ENCODE assay signal across 9 cellular contexts in the genomic region with DNA sequence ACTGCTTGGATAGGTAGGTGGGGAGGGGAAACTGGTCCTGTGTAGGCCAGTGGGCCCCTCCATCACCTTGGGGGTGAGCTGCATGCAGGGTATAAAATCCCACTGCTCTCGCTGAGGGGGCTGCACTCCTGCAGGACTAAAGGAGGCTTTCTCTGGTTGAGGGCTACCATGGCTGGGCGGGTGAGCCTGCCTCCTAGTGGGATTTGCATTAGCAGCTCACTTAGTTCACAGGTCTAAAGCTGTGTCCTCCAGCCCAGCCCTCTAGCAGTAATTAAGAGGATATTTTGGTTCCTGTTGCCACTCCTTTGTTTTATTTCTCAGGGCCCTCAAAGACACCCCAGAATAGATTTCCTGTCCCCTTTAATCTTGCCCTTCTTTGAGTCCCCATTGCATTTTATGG. TPM values are rescaled to one million over a fixed set of nuclear protein-coding genes. Genes with fewer than 3 reads are reported as not detected.
DNase-seq lines count a peak whose midpoint lies in the region; ATAC-seq, FAIRE-seq and TF ChIP-seq lines count a peak whose summit lies in the region.
"Had no signal": no experiment of that assay in that cellular context is flagged by ENCODE, and none has a peak within 500 bp of the region (broad histone marks: within the 10 kb centered on the region; RNA-seq: fewer than 3 reads in every experiment).

No MANE protein-coding gene starts in this region.

- WGBS in esophagus squamous epithelium, 2 donors, result 60 to 81% methylated on average over 1 to 2 of the region's 2 CpGs
- 90 to 94% methylated on average over 2 of the region's 2 CpGs for WGBS in pancreas, 2 donors

- no peak overlapping the region for H3K4me3 Mint-ChIP-seq in activated naive CD4-positive, alpha-beta T cell treated with anti-CD3 and anti-CD28 coated beads for 36 hours

- no peak for TF ChIP-seq POLR2A in esophagus squamous epithelium (IDR thresholded peaks at IDR 0.05)

- peak overlapping the region; percentile 66 for H3K27ac ChIP-seq in RWPE2 (ENCODE audit: poor library complexity, severe bottlenecking)
- peak overlapping the region in 3 of 4 donors; percentile 66 to 86 (median 67) for H3K27ac ChIP-seq in esophagus squamous epithelium
- peak overlapping the region; percentile 55 for H3K27ac ChIP-seq in subcutaneous abdominal adipose tissue (ENCODE audit: low read depth, low read length)
- peak overlapping the region in 2 of 4 donors; percentile 68 to 69 for H3K27ac ChIP-seq in pancreas

- H3K36me3 ChIP-seq in RWPE2 (ENCODE audit: low read depth) (no peaks in the 10 kb centered on the region), esophagus squamous epithelium (peaks cover 0 to 33% (median 0%) of the 10 kb centered on the region in 3 donors), subcutaneous abdominal adipose tissue (ENCODE audit: control insufficient read depth in 5 of 5, insufficient read depth in 5 of 5, low read length in 5 of 5) (peaks cover 0 to 12% (median 4%) of the 10 kb centered on the region in 5 donors), pancreas (no peaks in the 10 kb centered on the region)

- peak overlapping the region; percentile 88 for H3K27ac Mint-ChIP-seq in activated naive CD4-positive, alpha-beta T cell treated with anti-CD3 and anti-CD28 coated beads for 36 hours

- no peaks in the 10 kb centered on the region for H3K9me3 ChIP-seq in RWPE2 (ENCODE audit: severe bottlenecking)
- no peaks in the 10 kb centered on the region for H3K9me3 ChIP-seq in esophagus squamous epithelium
- H3K9me3 ChIP-seq in subcutaneous abdominal adipose tissue (ENCODE audit: control insufficient read depth in 5 of 5, low read length in 5 of 5), result no peaks in the 10 kb centered on the region
- H3K9me3 ChIP-seq in pancreas, result no peaks in the 10 kb centered on the region

- DNase-seq in activated naive CD4-positive, alpha-beta T cell treated with anti-CD3 and anti-CD28 coated beads for 36 hours, result no peak
- DNase-seq in activated naive CD4-positive, alpha-beta T cell treated with anti-CD3 and anti-CD28 coated beads, Interleukin-2, amount 50 U/mL, for 16 hours, result no peak
- DNase-seq in RWPE2 (ENCODE audit: low spot score) (no peak), esophagus squamous epithelium (lab: John Stamatoyannopoulos, UW) (no peak), pancreas (no peak), NCI-H2081 treated with DMSO at 0.1 percent for 48 hours (lab: John Stamatoyannopoulos, UW) (no peak)
- DNase-seq: dermis blood vessel endothelial cell had no signal

- peaks cover 22% of the 10 kb centered on the region for H3K4me1 ChIP-seq in RWPE2 (ENCODE audit: insufficient read depth, poor library complexity, severe bottlenecking)
- H3K4me1 ChIP-seq in esophagus squamous epithelium, result peaks cover 3 to 27% (median 7%) of the 10 kb centered on the region in 3 donors
- peaks cover 10 to 52% (median 47%) of the 10 kb centered on the region in 5 donors for H3K4me1 ChIP-seq in subcutaneous abdominal adipose tissue (ENCODE audit: control insufficient read depth in 5 of 5, insufficient read depth in 5 of 5, low read length in 5 of 5)
- no peaks in the 10 kb centered on the region for H3K4me1 ChIP-seq in pancreas

- H3K4me3 ChIP-seq in RWPE2 (ENCODE audit: severe bottlenecking) (no peak overlapping the region), esophagus squamous epithelium (no peak overlapping the region), subcutaneous abdominal adipose tissue (ENCODE audit: low read depth in 1 of 5, low read length in 5 of 5) (no peak overlapping the region), pancreas (no peak overlapping the region)

- TF ChIP-seq CTCF in RWPE2 (IDR thresholded peaks at IDR 0.05; ENCODE audit: poor library complexity, severe bottlenecking) (no peak), esophagus squamous epithelium (IDR thresholded peaks at IDR 0.05) (no peak), pancreas (IDR thresholded peaks at IDR 0.05) (no peak)

- ATAC-seq in RWPE2 (ENCODE audit: low read depth), result no peak
- no peak for ATAC-seq in pancreas
- ATAC-seq in HG03378 (IDR thresholded peaks at IDR 0.05; ENCODE audit: unreplicated experiment), result no peak

- H3K27me3 Mint-ChIP-seq in activated naive CD4-positive, alpha-beta T cell treated with anti-CD3 and anti-CD28 coated beads for 36 hours (ENCODE audit: low read depth), result no peaks in the 10 kb centered on the region

- no peak for FAIRE-seq in pancreas (lab: Jason Lieb, UNC)

- no peaks in the 10 kb centered on the region for H3K36me3 Mint-ChIP-seq in activated naive CD4-positive, alpha-beta T cell treated with anti-CD3 and anti-CD28 coated beads for 36 hours (ENCODE audit: low read depth)

- H3K27me3 ChIP-seq in RWPE2 (ENCODE audit: insufficient read depth, poor library complexity, severe bottlenecking) (no peaks in the 10 kb centered on the region), esophagus squamous epithelium (no peaks in the 10 kb centered on the region), subcutaneous abdominal adipose tissue (ENCODE audit: control insufficient read depth in 5 of 5, insufficient read depth in 4 of 5, low read length in 5 of 5) (no peaks in the 10 kb centered on the region), pancreas (no peaks in the 10 kb centered on the region)

- peaks cover 38% of the 10 kb centered on the region for H3K4me1 Mint-ChIP-seq in activated naive CD4-positive, alpha-beta T cell treated with anti-CD3 and anti-CD28 coated beads for 36 hours (ENCODE audit: low read depth)

- H3K9me3 Mint-ChIP-seq in activated naive CD4-positive, alpha-beta T cell treated with anti-CD3 and anti-CD28 coated beads for 36 hours, result no peaks in the 10 kb centered on the region

- CTCF ChIA-PET in activated naive CD4-positive, alpha-beta T cell treated with anti-CD3 and anti-CD28 coated beads for 36 hours (lab: Charles Lee), result interaction anchor here (1.6 kb wide), 1 partner anchor 19 kb away, joined by 3 read pairs; no protein-coding TSS in a partner anchor

- intact Hi-C loops in activated naive CD4-positive, alpha-beta T cell treated with anti-CD3 and anti-CD28 coated beads for 36 hours (cut with micrococcal nuclease), result no loop called here
- intact Hi-C loops in esophagus squamous epithelium (cut with DNase I), result no loop called here
- intact Hi-C loops in pancreas (cut with DNase I), result no loop called here

- H3K9ac ChIP-seq in subcutaneous abdominal adipose tissue (ENCODE audit: low read length in 5 of 5), result no peak overlapping the region

RNA-seq across cellular contexts. Expression of a gene that starts 24.6 kb away (rescaled TPM):
- 10 to 100 TPM; 12.9 to 16.1 TPM for total RNA-seq in activated naive CD4-positive, alpha-beta T cell treated with anti-CD3 and anti-CD28 coated beads for 36 hours
- 10 to 100 TPM; 26.0 to 45.9 (median 30.5) TPM for total RNA-seq in esophagus squamous epithelium
- total RNA-seq in pancreas, result 10 to 100 TPM; 20.1 to 38.4 (median 24.9) TPM
- 10 to 100 TPM in 1 of 2 donors, 1 to 10 TPM in 1; 8.2 to 12.6 TPM for polyA plus RNA-seq in pancreas

RNA-seq across cellular contexts. Expression of a gene that starts 24.8 kb away (rescaled TPM):
- 10 to 100 TPM; 59.9 to 62.2 TPM for total RNA-seq in activated naive CD4-positive, alpha-beta T cell treated with anti-CD3 and anti-CD28 coated beads for 36 hours
- total RNA-seq in esophagus squamous epithelium (100 to 1,000 TPM in 1 of 4 donors, 10 to 100 TPM in 3; 60.6 to 128 (median 80.1) TPM), pancreas (10 to 100 TPM; 25.2 to 34.4 (median 29.3) TPM)
- 10 to 100 TPM; 25.0 to 40.0 TPM for polyA plus RNA-seq in pancreas

RNA-seq across cellular contexts. Expression of a gene that starts 32.6 kb away (rescaled TPM):
- total RNA-seq in activated naive CD4-positive, alpha-beta T cell treated with anti-CD3 and anti-CD28 coated beads for 36 hours, result 10 to 100 TPM; 84.7 to 87.6 TPM
- total RNA-seq in esophagus squamous epithelium, result 100 to 1,000 TPM in 3 of 4 donors, 10 to 100 TPM in 1; 84.2 to 137 (median 111) TPM
- 10 to 100 TPM; 37.1 to 65.1 (median 58.5) TPM for total RNA-seq in pancreas
- 10 to 100 TPM; 21.7 to 29.5 TPM for polyA plus RNA-seq in pancreas
